In the genomic region with DNA sequence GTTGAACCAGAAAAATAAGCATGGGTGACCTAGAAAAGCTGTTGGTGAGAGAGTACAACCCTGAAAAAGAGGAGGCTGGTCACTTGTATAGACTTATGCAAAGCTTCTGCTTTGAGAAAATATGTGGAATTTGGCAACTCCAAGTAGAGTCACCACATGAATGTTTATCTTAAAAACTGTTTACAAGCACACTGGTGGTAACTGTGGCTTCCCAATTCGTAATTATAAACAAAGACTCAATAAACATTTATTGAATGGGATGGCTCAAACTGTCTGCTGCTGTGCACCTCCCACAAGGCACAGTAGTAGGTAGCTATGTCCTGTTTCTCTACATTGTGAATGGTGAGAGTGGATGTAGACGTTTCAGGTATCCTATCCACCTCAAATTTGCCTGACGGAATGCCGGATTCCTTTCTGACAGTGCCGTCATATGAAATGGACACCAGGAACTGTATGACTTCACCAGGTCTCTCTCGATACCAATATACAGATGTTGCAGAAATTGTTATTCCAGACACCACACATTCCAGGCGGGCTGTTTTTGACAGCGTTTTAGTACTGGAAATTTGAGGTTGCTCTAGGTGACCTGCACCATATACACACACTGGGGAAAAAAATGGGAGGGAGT, we compare ENCODE assay signal across 20 cellular contexts.
A peak's percentile ranks its signal among the peaks of the same experiment; 100 is the strongest.
DNase-seq lines count a peak whose midpoint lies in the region; ATAC-seq and TF ChIP-seq lines count a peak whose summit lies in the region.
"Had no signal": no experiment of that assay in that cellular context is flagged by ENCODE, and none has a peak within 500 bp of the region (broad histone marks: within the 10 kb centered on the region; RNA-seq: fewer than 3 reads in every experiment).

No MANE protein-coding gene starts in this region.

- H3K4me3 Mint-ChIP-seq in activated T-cell treated with anti-CD3 and anti-CD28 coated beads, Interleukin-2, amount 50 U/mL, for 4 hours: peak overlapping the region; percentile 61
- H3K4me3 Mint-ChIP-seq: GM23338, neural progenitor cell had no signal

- no peaks in the 10 kb centered on the region for H3K9me3 ChIP-seq in heart right ventricle
- H3K9me3 ChIP-seq: A549, body of pancreas, tibial nerve had no signal

- H3K4me1 ChIP-seq in heart right ventricle: peaks cover 0 to 40% (median 12%) of the 10 kb centered on the region in 9 donors
- H3K4me1 ChIP-seq: body of pancreas, neural progenitor cell had no signal

- H3K27ac ChIP-seq in heart right ventricle: peak overlapping the region in 1 of 10 donors; percentile 61
- H3K27ac ChIP-seq: A549, body of pancreas, epithelial cell of prostate, neural progenitor cell, tibial nerve had no signal

- WGBS in heart right ventricle, 2 donors: 84% methylated on average over 8 of the region's 8 CpGs

- intact Hi-C loops in heart right ventricle (cut with DNase I) (loop anchor here in 7 of 10 donors (5.0 to 10.0 kb wide), 6 partner anchors 92 to 215 kb away; no protein-coding TSS in a partner anchor), left cardiac atrium (cut with DNase I) (loop anchor here in 1 of 2 donors (5.0 to 10.0 kb wide), 2 partner anchors 212 to 415 kb away; no protein-coding TSS in a partner anchor)

- H3K27me3 ChIP-seq in heart right ventricle: no peaks in the 10 kb centered on the region
- H3K27me3 ChIP-seq: body of pancreas, neural progenitor cell, tibial nerve had no signal

- no peaks in the 10 kb centered on the region for H3K9me3 Mint-ChIP-seq in activated T-cell treated with anti-CD3 and anti-CD28 coated beads, Interleukin-2, amount 50 U/mL, for 4 hours
- H3K9me3 Mint-ChIP-seq: GM23338, neural progenitor cell had no signal

- no peak for DNase-seq in activated T-cell treated with anti-CD3 and anti-CD28 coated beads, Interleukin-2, amount 50 U/mL, for 4 hours
- no peak for DNase-seq in activated T-cell treated with anti-CD3 and anti-CD28 coated beads, Interleukin-2, amount 50 U/mL, for 1 hour
- DNase-seq in NCI-H460 (ENCODE audit: extremely low read depth, low read depth) (peak; percentile 38), fibroblast of peridontal ligament (ENCODE audit: extremely low read depth) (peak; percentile 56), heart right ventricle (no peak), left cardiac atrium (no peak), COLO829 (ENCODE audit: low spot score) (no peak)
- DNase-seq: body of pancreas; COR-L47; NCI-H1092 treated with DMSO at 0.1 percent for 48 hours; NCI-H2081 treated with DMSO at 0.1 percent for 48 hours; NCI-H524 treated with DMSO at 0.1 percent for 48 hours; Right ventricle myocardium superior; stimulated activated CD4-positive, alpha-beta T cell treated with anti-CD3 and anti-CD28 coated beads, Interleukin-12 subunit alpha, Interleukin-12 subunit beta, amount 100 ng/mL, for 4 hours had no signal

- peaks cover 40% of the 10 kb centered on the region for H3K4me1 Mint-ChIP-seq in activated T-cell treated with anti-CD3 and anti-CD28 coated beads, Interleukin-2, amount 50 U/mL, for 4 hours (ENCODE audit: low read depth)

- no peaks in the 10 kb centered on the region for H3K36me3 Mint-ChIP-seq in activated T-cell treated with anti-CD3 and anti-CD28 coated beads, Interleukin-2, amount 50 U/mL, for 4 hours (ENCODE audit: insufficient read depth)
- H3K36me3 Mint-ChIP-seq: neural progenitor cell had no signal

- H3K27me3 Mint-ChIP-seq in activated T-cell treated with anti-CD3 and anti-CD28 coated beads, Interleukin-2, amount 50 U/mL, for 4 hours (ENCODE audit: low read depth): no peaks in the 10 kb centered on the region

- TF ChIP-seq CTCF in heart right ventricle (IDR thresholded peaks at IDR 0.05): no peak

- H3K36me3 ChIP-seq in heart right ventricle: no peaks in the 10 kb centered on the region
- H3K36me3 ChIP-seq: neural progenitor cell, tibial nerve had no signal

- no peak for ATAC-seq in activated T-cell treated with anti-CD3 and anti-CD28 coated beads, Interleukin-2, amount 50 U/mL, for 4 hours
- ATAC-seq in heart right ventricle (no peak), GM18498 (IDR thresholded peaks at IDR 0.05; ENCODE audit: unreplicated experiment) (no peak), left cardiac atrium (no peak)
- ATAC-seq: A549, body of pancreas, GM23338 had no signal

- H3K4me3 ChIP-seq in heart right ventricle: peak overlapping the region in 1 of 10 donors; percentile 17
- H3K4me3 ChIP-seq: A549, body of pancreas, GM23338, neural progenitor cell, tibial nerve had no signal

Comparison
In these comparisons a context has a peak if more than half of its experiments do, and no peak if none do; other contexts are left out.
1. DNase-seq: peak in NCI-H460 (single experiment) and fibroblast of peridontal ligament (single experiment); none in activated T-cell treated with anti-CD3 and anti-CD28 coated beads, Interleukin-2, amount 50 U/mL, for 4 hours (single experiment), activated T-cell treated with anti-CD3 and anti-CD28 coated beads, Interleukin-2, amount 50 U/mL, for 1 hour (single experiment), heart right ventricle (0 of 2), left cardiac atrium (single experiment) and COLO829 (single experiment).